Comparison of ENCODE assay signal across 8 cellular contexts in genomic region chr7:106112118-106112971, GRCh38. TPM values are rescaled to one million over a fixed set of nuclear protein-coding genes. Genes with fewer than 3 reads are reported as not detected.
DNase-seq lines count a peak whose midpoint lies in the region; ATAC-seq and TF ChIP-seq lines count a peak whose summit lies in the region.

TSS of gene SYPL1 (minus strand) at chr7:106112312. CDS start at chr7:106112208, 104 bp downstream.

- H3F3A ChIP-seq in GM23248 (ENCODE audit: insufficient read depth) = peaks cover 7% of the 10 kb centered on the region

- peaks cover 22% of the 10 kb centered on the region for H3K4me1 ChIP-seq in GM23248 (ENCODE audit: insufficient read depth)

- H3K27me3 ChIP-seq in GM23248 (replicated peaks; ENCODE audit: insufficient read depth) = no peaks in the 10 kb centered on the region

- H2AFZ ChIP-seq in GM23248 = peak within 1 kb of the TSS; percentile 92

- no peaks in the 10 kb centered on the region for H3K9me3 Mint-ChIP-seq in activated T-helper 2 cell treated with anti-CD3 and anti-CD28 coated beads, Interferon-gamma antibody, Interleukin-2, Interleukin-4, amounts not matched to agents 10 μg/mL and 5 μg/mL and 100 μg/mL, durations not matched to agents 14 hours and 24 hours and 36 hours
- H3K9me3 Mint-ChIP-seq in nephron progenitor cell = peaks cover 4% of the 10 kb centered on the region
- no peaks in the 10 kb centered on the region for H3K9me3 Mint-ChIP-seq in stimulated activated naive CD8-positive, alpha-beta T cell treated with anti-CD3 and anti-CD28 coated beads, Interleukin-15, amount 100 ng/mL, for 72 hours

- peaks cover 14% of the 10 kb centered on the region for H3K36me3 Mint-ChIP-seq in activated T-helper 2 cell treated with anti-CD3 and anti-CD28 coated beads, Interferon-gamma antibody, Interleukin-2, Interleukin-4, amounts not matched to agents 10 μg/mL and 5 μg/mL and 100 μg/mL, durations not matched to agents 14 hours and 24 hours and 36 hours (ENCODE audit: low read depth)
- peaks cover 7% of the 10 kb centered on the region for H3K36me3 Mint-ChIP-seq in nephron progenitor cell (ENCODE audit: low read depth)

- intact Hi-C loops in activated T-helper 2 cell treated with anti-CD3 and anti-CD28 coated beads, Interferon-gamma antibody, Interleukin-2, Interleukin-4, amounts not matched to agents 10 μg/mL and 5 μg/mL and 100 μg/mL, durations not matched to agents 14 hours and 24 hours and 36 hours (cut with micrococcal nuclease) = loop anchor here (5.0 kb wide), 2 partner anchors 55 to 175 kb away; no protein-coding TSS in a partner anchor

- H3K79me2 ChIP-seq in GM23248 (ENCODE audit: insufficient read depth) = peaks cover 42% of the 10 kb centered on the region

- no peaks in the 10 kb centered on the region for H3K9me3 ChIP-seq in GM23248 (ENCODE audit: low read depth)

- DNase-seq in Daoy (ENCODE audit: low read depth) (peak; percentile 99), GM23248 (peak; percentile 93), LHCN-M2 (ENCODE audit: low read depth) (peak; percentile 93), RWPE1 (ENCODE audit: low spot score) (peak; percentile 87), fibroblast of pulmonary artery (ENCODE audit: low read depth) (peak; percentile 92), nephron progenitor cell (peak; percentile 95)
- DNase-seq in activated T-helper 2 cell treated with anti-CD3 and anti-CD28 coated beads, Interferon-gamma antibody, Interleukin-2, Interleukin-4, amounts not matched to agents 10 μg/mL and 5 μg/mL and 100 μg/mL, durations not matched to agents 14 hours and 24 hours and 36 hours (ENCODE audit: low spot score) = peak; percentile 89
- peak; percentile 88 to 89 for DNase-seq in stimulated activated naive CD8-positive, alpha-beta T cell treated with anti-CD3 and anti-CD28 coated beads, Interleukin-15, amount 100 ng/mL, for 72 hours

- CTCF ChIA-PET in RWPE1 (lab: Yijun Ruan, JAX) = interaction anchor here (1.0 kb wide), 1 partner anchor 12 kb away, joined by 5 read pairs; no protein-coding TSS in a partner anchor

- H3K4me3 ChIP-seq in GM23248 (peak within 1 kb of the TSS; percentile 98), fibroblast of pulmonary artery (replicated peaks; ENCODE audit: low read depth, low read length) (peak within 1 kb of the TSS; percentile 77)

- no peaks in the 10 kb centered on the region for H3K9me2 ChIP-seq in GM23248 (ENCODE audit: insufficient read depth)

- peak; percentile 90 for ATAC-seq in stimulated activated naive CD8-positive, alpha-beta T cell treated with anti-CD3 and anti-CD28 coated beads, Interleukin-15, amount 100 ng/mL, for 72 hours

- in situ Hi-C loops in GM23248 (cut with MboI) = no loop called here

- peak within 1 kb of the TSS; percentile 95 for H3K9ac ChIP-seq in GM23248

- 1 to 2% methylated on average over 33 to 61 of the region's 76 CpGs for WGBS in GM23248 (ENCODE audit: low coverage in 1 of 2, low lambda C conversion rate in 2 of 2, missing lambda C conversion rate in 2 of 2), 2 experiments

- H3K4me2 ChIP-seq in GM23248 (ENCODE audit: unreplicated experiment) = peak within 1 kb of the TSS; percentile 94

- H3K27ac ChIP-seq in GM23248 (peak within 1 kb of the TSS; percentile 96), RWPE1 (peak within 1 kb of the TSS; percentile 96)

- POLR2A ChIA-PET in RWPE1 (lab: Yijun Ruan, JAX; ENCODE audit: low non-redundant PET) = interaction anchor here (0.6 to 1.0 kb wide), 4 partner anchors 39 to 1926 kb away, joined by 3 to 5 read pairs (median 3); no protein-coding TSS in a partner anchor

- H3K27ac Mint-ChIP-seq in activated T-helper 2 cell treated with anti-CD3 and anti-CD28 coated beads, Interferon-gamma antibody, Interleukin-2, Interleukin-4, amounts not matched to agents 10 μg/mL and 5 μg/mL and 100 μg/mL, durations not matched to agents 14 hours and 24 hours and 36 hours = peak within 1 kb of the TSS; percentile 92
- peak within 1 kb of the TSS; percentile 95 for H3K27ac Mint-ChIP-seq in nephron progenitor cell
- H3K27ac Mint-ChIP-seq in stimulated activated naive CD8-positive, alpha-beta T cell treated with anti-CD3 and anti-CD28 coated beads, Interleukin-15, amount 100 ng/mL, for 72 hours = peak within 1 kb of the TSS; percentile 94 to 95

- 0 out of 2 replicates have a peak, but pooled peaks cover 8% of the 10 kb centered on the region for H4K20me1 ChIP-seq in GM23248 (ENCODE audit: insufficient read depth)

- peaks cover 54% of the 10 kb centered on the region for H3K4me1 Mint-ChIP-seq in activated T-helper 2 cell treated with anti-CD3 and anti-CD28 coated beads, Interferon-gamma antibody, Interleukin-2, Interleukin-4, amounts not matched to agents 10 μg/mL and 5 μg/mL and 100 μg/mL, durations not matched to agents 14 hours and 24 hours and 36 hours (ENCODE audit: low read depth)
- H3K4me1 Mint-ChIP-seq in nephron progenitor cell = peaks cover 50% of the 10 kb centered on the region
- peaks cover 64% of the 10 kb centered on the region for H3K4me1 Mint-ChIP-seq in stimulated activated naive CD8-positive, alpha-beta T cell treated with anti-CD3 and anti-CD28 coated beads, Interleukin-15, amount 100 ng/mL, for 72 hours

- peak within 1 kb of the TSS; percentile 83 for H3K4me3 Mint-ChIP-seq in activated T-helper 2 cell treated with anti-CD3 and anti-CD28 coated beads, Interferon-gamma antibody, Interleukin-2, Interleukin-4, amounts not matched to agents 10 μg/mL and 5 μg/mL and 100 μg/mL, durations not matched to agents 14 hours and 24 hours and 36 hours (ENCODE audit: low read depth)
- H3K4me3 Mint-ChIP-seq in nephron progenitor cell = peak within 1 kb of the TSS; percentile 90
- H3K4me3 Mint-ChIP-seq in stimulated activated naive CD8-positive, alpha-beta T cell treated with anti-CD3 and anti-CD28 coated beads, Interleukin-15, amount 100 ng/mL, for 72 hours = peak within 1 kb of the TSS; percentile 88 to 89

- H3K36me3 ChIP-seq in GM23248 (ENCODE audit: low read depth) = no peaks in the 10 kb centered on the region

- TF ChIP-seq CTCF in RWPE1 (conservative IDR thresholded peaks at IDR 0.05; ENCODE audit: low read depth) (no peak), fibroblast of pulmonary artery (IDR thresholded peaks at IDR 0.05; ENCODE audit: low read length, missing control alignments) (no peak), nephron progenitor cell (IDR thresholded peaks at IDR 0.05) (no peak)

- H3K27me3 Mint-ChIP-seq in activated T-helper 2 cell treated with anti-CD3 and anti-CD28 coated beads, Interferon-gamma antibody, Interleukin-2, Interleukin-4, amounts not matched to agents 10 μg/mL and 5 μg/mL and 100 μg/mL, durations not matched to agents 14 hours and 24 hours and 36 hours (ENCODE audit: low read depth) = no peaks in the 10 kb centered on the region
- peaks cover 4% of the 10 kb centered on the region for H3K27me3 Mint-ChIP-seq in nephron progenitor cell (ENCODE audit: low read depth, poor library complexity)
- no peaks in the 10 kb centered on the region for H3K27me3 Mint-ChIP-seq in stimulated activated naive CD8-positive, alpha-beta T cell treated with anti-CD3 and anti-CD28 coated beads, Interleukin-15, amount 100 ng/mL, for 72 hours

RNA-seq across cellular contexts. Expression of gene SYPL1, which starts in this region (rescaled TPM):
- total RNA-seq in Daoy (2014; rRNA removed; shearing (Covaris generic)) = 67.9 and 69.7 TPM in 2 replicates
- total RNA-seq in GM23248 (2014; rRNA removed; shearing (Covaris generic)) = 49.0 and 59.7 TPM in 2 replicates
- polyA plus RNA-seq in GM23248 (2016; fragmentation: Nextera tagmentation; extraction: Ambion mirVana) = 105 and 110 TPM in 2 replicates
- total RNA-seq in LHCN-M2 (2014; rRNA removed) = 79.5 and 88.1 TPM in 2 replicates
- polyA plus RNA-seq in LHCN-M2 (2012) = 74.4 TPM
- 38.2 and 40.9 TPM in 2 replicates for total RNA-seq in activated T-helper 2 cell treated with anti-CD3 and anti-CD28 coated beads, Interferon-gamma antibody, Interleukin-2, Interleukin-4, amounts not matched to agents 10 μg/mL and 5 μg/mL and 100 μg/mL, durations not matched to agents 14 hours and 24 hours and 36 hours

Comparison
In these comparisons a context has a peak if more than half of its experiments do, and no peak if none do; other contexts are left out.
1. Peak in every context shown above with its lines: DNase-seq, ATAC-seq, H3K4me3 ChIP-seq and H3K27ac ChIP-seq.